ENCODE assay signal across 1 cellular context in genomic region chr9:117734082-117734481, GRCh38.
TF ChIP-seq lines count a peak whose summit lies in the region.

No MANE protein-coding gene starts in this region.

TF ChIP-seq in GM23338, 12 proteins besides CTCF, POLR2A, EP300 and RAD21 (continued from another document):
- TF ChIP-seq ZNF462 (CRISPR knock-in tag; IDR thresholded peaks at IDR 0.05) (no peak), REST (IDR thresholded peaks at IDR 0.05; ENCODE audit: unreplicated experiment) (no peak), ZNF331 (CRISPR knock-in tag; IDR thresholded peaks at IDR 0.05; ENCODE audit: low read depth) (no peak), JUNB (IDR thresholded peaks at IDR 0.05; ENCODE audit: unreplicated experiment) (no peak), EZH2phosphoT487 (IDR thresholded peaks at IDR 0.05; ENCODE audit: unreplicated experiment) (no peak), ZNF114 (CRISPR knock-in tag; IDR thresholded peaks at IDR 0.05) (no peak)
TF ChIP-seq in GM23338: peak in this region for 0.
